ENCODE assay signal across 8 cellular contexts in the genomic region with DNA sequence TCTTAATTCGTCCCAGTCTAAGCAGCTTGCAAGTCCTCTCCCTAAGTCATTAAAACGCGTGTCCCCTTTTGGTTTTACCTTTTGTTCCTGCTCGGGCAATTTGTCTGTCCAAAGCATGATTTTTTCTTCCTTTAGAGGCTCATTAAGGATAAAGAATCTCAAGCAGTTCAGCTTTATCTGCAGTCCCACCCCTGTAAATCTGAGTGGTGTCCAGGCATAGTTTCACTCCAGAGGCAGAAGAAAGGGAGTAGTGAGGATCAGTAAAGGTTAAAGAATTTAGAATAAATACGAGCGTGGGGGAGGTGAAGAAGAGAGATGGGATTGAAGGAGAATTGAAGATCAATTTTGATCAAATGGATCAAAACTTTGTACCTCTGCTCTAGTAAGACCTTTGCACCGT. TPM values are rescaled to one million over a fixed set of nuclear protein-coding genes. Genes with fewer than 3 reads are reported as not detected.
DNase-seq lines count a peak whose midpoint lies in the region; TF ChIP-seq lines count a peak whose summit lies in the region.

No MANE protein-coding gene starts in this region.

- H3K27ac Mint-ChIP-seq in nephron progenitor cell = peak overlapping the region; percentile 99

- peaks cover 37 to 51% (median 41%) of the 10 kb centered on the region in 10 experiments for H3K4me1 ChIP-seq in BLaER1 treated with 17β-estradiol and CSF1 and Interleukin-3, amounts not matched to agents 10 nM and 100 nM
- peaks cover 37 to 50% of the 10 kb centered on the region in 2 donors for H3K4me1 ChIP-seq in duodenal mucosa (ENCODE audit: control insufficient read depth in 1 of 2, insufficient read depth in 2 of 2, low read length in 2 of 2)

- no peaks in the 10 kb centered on the region for H3K27me3 ChIP-seq in BLaER1 treated with 17β-estradiol and CSF1 and Interleukin-3, amounts not matched to agents 10 nM and 100 nM
- no peaks in the 10 kb centered on the region for H3K27me3 ChIP-seq in MG63
- no peaks in the 10 kb centered on the region for H3K27me3 ChIP-seq in duodenal mucosa (ENCODE audit: control insufficient read depth in 1 of 2, insufficient read depth in 2 of 2, low read length in 2 of 2)

- H3K4me3 ChIP-seq in BLaER1 treated with 17β-estradiol and CSF1 and Interleukin-3, amounts not matched to agents 10 nM and 100 nM = peak overlapping the region; percentile 80 to 98 (median 94)
- H3K4me3 ChIP-seq in MG63 = peak overlapping the region; percentile 83
- H3K4me3 ChIP-seq in duodenal mucosa (ENCODE audit: low read depth in 1 of 2, low read length in 2 of 2) = peak overlapping the region; percentile 76 to 93

- H3K4me3 Mint-ChIP-seq in nephron progenitor cell = peak overlapping the region; percentile 91

- TF ChIP-seq CTCF in nephron progenitor cell (IDR thresholded peaks at IDR 0.05) = no peak

- no peaks in the 10 kb centered on the region for H3K9me3 Mint-ChIP-seq in nephron progenitor cell

- DNase-seq in MG63 (no peak), nephron progenitor cell (no peak), NCI-H2196 (lab: John Stamatoyannopoulos, UW; ENCODE audit: unreplicated experiment) (no peak), COLO668 (lab: John Stamatoyannopoulos, UW; ENCODE audit: unreplicated experiment) (no peak), globus pallidus (ENCODE audit: low spot score) (no peak)
- no peak for DNase-seq in stimulated activated CD4-positive, alpha-beta T cell treated with anti-CD3 and anti-CD28 coated beads, Interleukin-4, amount 100 ng/mL, for 1 hour

- H3K4me1 Mint-ChIP-seq in nephron progenitor cell = peaks cover 47% of the 10 kb centered on the region

- H4K20me1 ChIP-seq in BLaER1 treated with 17β-estradiol and CSF1 and Interleukin-3, amounts not matched to agents 10 nM and 100 nM = peaks cover 23 to 39% (median 37%) of the 10 kb centered on the region in 11 experiments; a peak in 21 of 22 replicates

- H3K9me3 ChIP-seq in BLaER1 treated with 17β-estradiol and CSF1 and Interleukin-3, amounts not matched to agents 10 nM and 100 nM (replicated peaks in 1 of 11) = no peaks in the 10 kb centered on the region
- H3K9me3 ChIP-seq in MG63 = no peaks in the 10 kb centered on the region
- no peaks in the 10 kb centered on the region for H3K9me3 ChIP-seq in duodenal mucosa (ENCODE audit: control insufficient read depth in 1 of 2, low read length in 2 of 2)

- H3K9ac ChIP-seq in BLaER1 treated with 17β-estradiol and CSF1 and Interleukin-3, amounts not matched to agents 10 nM and 100 nM = peak overlapping the region; percentile 89 to 96 (median 92)
- H3K9ac ChIP-seq in duodenal mucosa (ENCODE audit: low read depth in 1 of 2, low read length in 2 of 2) = peak overlapping the region; percentile 91 to 95

- H3K27ac ChIP-seq in BLaER1 treated with 17β-estradiol and CSF1 and Interleukin-3, amounts not matched to agents 10 nM and 100 nM = peak overlapping the region; percentile 92 to 97 (median 95)
- H3K27ac ChIP-seq in duodenal mucosa (ENCODE audit: low read depth, low read length) = peak overlapping the region; percentile 96

- peaks cover 13% of the 10 kb centered on the region for H3K36me3 Mint-ChIP-seq in nephron progenitor cell (ENCODE audit: low read depth)

- H3K4me2 ChIP-seq in BLaER1 treated with 17β-estradiol and CSF1 and Interleukin-3, amounts not matched to agents 10 nM and 100 nM = peak overlapping the region; percentile 86 to 98 (median 93)

- peaks cover 21 to 23% (median 22%) of the 10 kb centered on the region in 11 experiments for H3K36me3 ChIP-seq in BLaER1 treated with 17β-estradiol and CSF1 and Interleukin-3, amounts not matched to agents 10 nM and 100 nM
- peaks cover 23% of the 10 kb centered on the region for H3K36me3 ChIP-seq in MG63
- H3K36me3 ChIP-seq in duodenal mucosa (ENCODE audit: control insufficient read depth in 1 of 2, insufficient read depth in 2 of 2, low read length in 2 of 2) = peaks cover 18 to 20% of the 10 kb centered on the region in 2 donors

- H3K27me3 Mint-ChIP-seq in nephron progenitor cell (ENCODE audit: low read depth, poor library complexity) = no peaks in the 10 kb centered on the region

RNA-seq across cellular contexts. Expression of a gene that starts 0.9 kb away (rescaled TPM):
- total RNA-seq in MG63 (2014; rRNA removed; shearing (Covaris generic); ENCODE audit: low replicate concordance) = 6.6 and 7.3 TPM in 2 replicates

RNA-seq across cellular contexts. Expression of a gene that starts 39.5 kb away (rescaled TPM):
- total RNA-seq in MG63 (2014; rRNA removed; shearing (Covaris generic); ENCODE audit: low replicate concordance) = not detected in 2 replicates
